15 cellular contexts compared by ENCODE assay signal in genomic region chr13:49319555-49320350, GRCh38.
DNase-seq lines count a peak whose midpoint lies in the region; ATAC-seq and TF ChIP-seq lines count a peak whose summit lies in the region.
"Had no signal": no experiment of that assay in that cellular context is flagged by ENCODE, and none has a peak within 500 bp of the region (broad histone marks: within the 10 kb centered on the region; RNA-seq: fewer than 3 reads in every experiment).

No MANE protein-coding gene starts in this region.

- no peaks in the 10 kb centered on the region for H3K9me3 ChIP-seq in mesenchymal stem cell (ENCODE audit: control insufficient read depth, low read length)

- no peak overlapping the region for H3K14ac ChIP-seq in mesenchymal stem cell (ENCODE audit: low read length in 2 of 2)

- no peaks in the 10 kb centered on the region for H3K27me3 ChIP-seq in mesenchymal stem cell (ENCODE audit: control insufficient read depth in 1 of 2, insufficient read depth in 1 of 2, low read length in 2 of 2)
- H3K27me3 ChIP-seq in mesendoderm (ENCODE audit: insufficient read depth, low read length, poor library complexity), result no peaks in the 10 kb centered on the region

- DNase-seq in AG09309 (ENCODE audit: low read depth), result peak; percentile 45
- peak; percentile 9 for DNase-seq in HFF-Myc (ENCODE audit: extremely low read depth, low read depth)
- peak; percentile 52 for DNase-seq in cardiac fibroblast (ENCODE audit: low read depth in 2 of 2)
- peak; percentile 74 for DNase-seq in mesenchymal stem cell
- no peak for DNase-seq in GM13977 (ENCODE audit: low spot score)
- DNase-seq in mesendoderm, result no peak
- DNase-seq in mesenteric fat pad (ENCODE audit: low spot score), result no peak
- no peak for DNase-seq in stimulated activated naive CD8-positive, alpha-beta T cell treated with anti-CD3 and anti-CD28 coated beads, Interleukin-15, Interleukin-2, amounts not matched to agents 100 U/mL and 50 U/mL, for 24 hours
- DNase-seq: ACHN; activated CD4-positive, alpha-beta T cell treated with anti-CD3 and anti-CD28 coated beads, Interleukin-2, amount 50 U/mL, for 48 hours; activated T-cell treated with anti-CD3 and anti-CD28 coated beads, Interleukin-2, amount 50 U/mL, for 4 hours; effector CD4-positive, alpha-beta T cell; GF-D8; natural killer cell; NCI-H748 treated with DMSO at 0.1 percent for 48 hours had no signal

- no peak for TF ChIP-seq CTCF in AG09309 (IDR thresholded peaks at IDR 0.05; ENCODE audit: control insufficient read depth, insufficient read depth, low read depth, low read length, missing control alignments)
- no peak for TF ChIP-seq CTCF in HFF-Myc (IDR thresholded peaks at IDR 0.05; ENCODE audit: low read depth, low read length, missing control alignments)
- no peak for TF ChIP-seq CTCF in cardiac fibroblast (IDR thresholded peaks at IDR 0.05; ENCODE audit: low read depth, low read length)
- no peak for TF ChIP-seq CTCF in GM13977 (IDR thresholded peaks at IDR 0.05; ENCODE audit: extremely low read depth, insufficient read depth, missing control alignments)

- H4K5ac ChIP-seq in mesendoderm (ENCODE audit: low read length), result no peak overlapping the region

- H2BK15ac ChIP-seq in mesenchymal stem cell (ENCODE audit: low read depth, poor library complexity, severe bottlenecking), result no peak overlapping the region
- no peak overlapping the region for H2BK15ac ChIP-seq in mesendoderm (replicated peaks; ENCODE audit: low read depth)

- H4K8ac ChIP-seq in mesenchymal stem cell (ENCODE audit: low read length), result no peak overlapping the region
- H4K8ac ChIP-seq in mesendoderm (ENCODE audit: low read depth, low read length), result no peak overlapping the region

- H3K4me3 ChIP-seq in AG09309 (ENCODE audit: control insufficient read depth, low read depth, low read length) (no peak overlapping the region), HFF-Myc (replicated peaks; ENCODE audit: low read depth, low read length) (no peak overlapping the region), cardiac fibroblast (replicated peaks in 1 of 2; ENCODE audit: low read depth in 2 of 2, low read length in 2 of 2) (no peak overlapping the region), mesenchymal stem cell (ENCODE audit: insufficient read depth in 1 of 2, low read depth in 1 of 2, low read length in 2 of 2) (no peak overlapping the region), mesendoderm (ENCODE audit: low read length) (no peak overlapping the region)

- no peak overlapping the region for H3K56ac ChIP-seq in mesendoderm (ENCODE audit: low read length)

- no peak overlapping the region for H2AFZ ChIP-seq in mesenchymal stem cell (ENCODE audit: low read depth, low read length)

- peak overlapping the region; percentile 1 for H3K9ac ChIP-seq in mesenchymal stem cell (ENCODE audit: low read length)
- no peak overlapping the region for H3K9ac ChIP-seq in mesendoderm (ENCODE audit: low read length)

- H2BK12ac ChIP-seq in mesenchymal stem cell (ENCODE audit: low read length in 2 of 2), result no peak overlapping the region

- H3K4ac ChIP-seq in mesenchymal stem cell (ENCODE audit: low read depth in 1 of 2, low read length in 2 of 2) (no peak overlapping the region), mesendoderm (ENCODE audit: low read depth, low read length) (no peak overlapping the region)

- no peak overlapping the region for H2BK120ac ChIP-seq in mesenchymal stem cell (ENCODE audit: low read depth, low read length)
- H2BK120ac ChIP-seq in mesendoderm (ENCODE audit: low read depth, low read length), result no peak overlapping the region

- no peak overlapping the region for H4K91ac ChIP-seq in mesenchymal stem cell (ENCODE audit: low read length)

- H3K23ac ChIP-seq in mesenchymal stem cell (ENCODE audit: low read length in 2 of 2), result no peak overlapping the region
- no peak overlapping the region for H3K23ac ChIP-seq in mesendoderm (ENCODE audit: low read length)

- H2AK5ac ChIP-seq in mesenchymal stem cell (ENCODE audit: low read length, severe bottlenecking) (no peak overlapping the region), mesendoderm (ENCODE audit: low read length) (no peak overlapping the region)

- H3K79me2 ChIP-seq in mesendoderm (ENCODE audit: control insufficient read depth, insufficient read depth, low read length), result no peaks in the 10 kb centered on the region

- H3K4me2 ChIP-seq in mesenchymal stem cell (ENCODE audit: low read length, poor library complexity, severe bottlenecking) (no peak overlapping the region), mesendoderm (ENCODE audit: low read length) (no peak overlapping the region)

- no peak overlapping the region for H2BK5ac ChIP-seq in mesenchymal stem cell (ENCODE audit: low read depth, low read length, poor library complexity, severe bottlenecking)
- no peak overlapping the region for H2BK5ac ChIP-seq in mesendoderm (ENCODE audit: low read length)

- no peaks in the 10 kb centered on the region for H3K79me1 ChIP-seq in mesenchymal stem cell (replicated peaks; ENCODE audit: low read length, poor library complexity, severe bottlenecking)
- H3K79me1 ChIP-seq in mesendoderm (ENCODE audit: low read length), result no peaks in the 10 kb centered on the region

- 43% methylated on average over 1 of the region's 2 CpGs for WGBS in mesenchymal stem cell
- no CpG with 5 or more reads among the region's 2 CpGs for WGBS in mesendoderm (ENCODE audit: extremely low coverage, insufficient coverage, low lambda C conversion rate)

- peaks cover 0 to 3% of the 10 kb centered on the region in 2 experiments for H3K36me3 ChIP-seq in mesenchymal stem cell (ENCODE audit: control insufficient read depth in 1 of 2, insufficient read depth in 2 of 2, low read depth in 1 of 2, low read length in 2 of 2)
- no peaks in the 10 kb centered on the region for H3K36me3 ChIP-seq in mesendoderm (ENCODE audit: control insufficient read depth, insufficient read depth, low read length)

- H3K27ac ChIP-seq in mesenchymal stem cell (ENCODE audit: low read length, poor library complexity, severe bottlenecking) (no peak overlapping the region), mesendoderm (ENCODE audit: low read depth, low read length) (no peak overlapping the region)

- in situ Hi-C loops in GM13977 (cut with MboI; ENCODE audit: low pct_unique_long_range_greater_than_20kb, low sequenced_read_pairs, unreplicated experiment), result loop anchor here (25.0 kb wide), 1 partner anchor 518 kb away; no protein-coding TSS in a partner anchor

- H3K18ac ChIP-seq in mesenchymal stem cell (ENCODE audit: low read depth in 1 of 2, low read length in 2 of 2) (peak overlapping the region in 1 of 2 experiments; percentile 48), mesendoderm (ENCODE audit: low read length) (no peak overlapping the region)

- H3K4me1 ChIP-seq in mesenchymal stem cell (ENCODE audit: control insufficient read depth, insufficient read depth, low read depth, low read length) (peaks cover 2% of the 10 kb centered on the region), mesendoderm (ENCODE audit: control insufficient read depth, low read depth, low read length) (no peaks in the 10 kb centered on the region)

- ATAC-seq in stimulated activated naive CD8-positive, alpha-beta T cell treated with anti-CD3 and anti-CD28 coated beads, Interleukin-15, Interleukin-2, amounts not matched to agents 100 U/mL and 50 U/mL, for 24 hours, result no peak
- ATAC-seq: activated T-cell treated with anti-CD3 and anti-CD28 coated beads, Interleukin-2, amount 50 U/mL, for 4 hours; natural killer cell had no signal

Comparison
In these comparisons a context has a peak if more than half of its experiments do, and no peak if none do; other contexts are left out.
1. DNase-seq: peak in AG09309 (single experiment), HFF-Myc (single experiment), cardiac fibroblast (2 of 2) and mesenchymal stem cell (single experiment); none in GM13977 (single experiment), mesendoderm (single experiment), mesenteric fat pad (single experiment) and stimulated activated naive CD8-positive, alpha-beta T cell treated with anti-CD3 and anti-CD28 coated beads, Interleukin-15, Interleukin-2, amounts not matched to agents 100 U/mL and 50 U/mL, for 24 hours (single experiment).